ENCODE assay signal across 11 cellular contexts in genomic region chr6:112626468-112627082, GRCh38.
DNase-seq lines count a peak whose midpoint lies in the region; ATAC-seq and TF ChIP-seq lines count a peak whose summit lies in the region.
"Had no signal": no experiment of that assay in that cellular context is flagged by ENCODE, and none has a peak within 500 bp of the region (broad histone marks: within the 10 kb centered on the region; RNA-seq: fewer than 3 reads in every experiment).

No MANE protein-coding gene starts in this region.

- no peak overlapping the region for H2AK9ac ChIP-seq in IMR-90 (replicated peaks; ENCODE audit: low read depth, low read length, poor library complexity)

- peak overlapping the region; percentile 39 for H4K5ac ChIP-seq in IMR-90 (ENCODE audit: low read depth, low read length)

- peak overlapping the region; percentile 79 for H3K4ac ChIP-seq in IMR-90 (ENCODE audit: low read depth, low read length)

- in situ Hi-C loops in IMR-90 (cut with MboI; ENCODE audit: low sequenced_read_pairs): no loop called here

- WGBS in IMR-90 (ENCODE audit: extremely low coverage in 2 of 2, insufficient read length in 1 of 2), 2 experiments: 100% methylated on average over 4 of the region's 6 CpGs; no CpG with 5 or more reads in 1 of the 2 experiments
- WGBS in body of pancreas, 2 donors: 84% methylated on average over 6 of the region's 6 CpGs
- WGBS in right cardiac atrium: 91% methylated on average over 6 of the region's 6 CpGs

- peak overlapping the region; percentile 68 for H2BK5ac ChIP-seq in IMR-90 (ENCODE audit: low read depth, low read length, poor library complexity, severe bottlenecking)

- no peaks in the 10 kb centered on the region for H3K27me3 ChIP-seq in IMR-90 (ENCODE audit: control insufficient read depth, insufficient read depth, low read length)
- no peaks in the 10 kb centered on the region for H3K27me3 ChIP-seq in CD4-positive, alpha-beta T cell (ENCODE audit: control insufficient read depth, insufficient read depth, low read length)
- H3K27me3 ChIP-seq in body of pancreas: no peaks in the 10 kb centered on the region
- no peaks in the 10 kb centered on the region for H3K27me3 ChIP-seq in right cardiac atrium (ENCODE audit: control insufficient read depth, insufficient read depth)
- H3K27me3 ChIP-seq: right atrium auricular region had no signal

- no peaks in the 10 kb centered on the region for H3K4me1 Mint-ChIP-seq in CD4-positive, alpha-beta T cell (ENCODE audit: low read depth)
- H3K4me1 Mint-ChIP-seq: stimulated activated naive CD8-positive, alpha-beta T cell treated with anti-CD3 and anti-CD28 coated beads, Interleukin-15, amount 100 ng/mL, for 72 hours had no signal

- peak overlapping the region; percentile 43; the same call in 2 of the 3 replicates for H2BK15ac ChIP-seq in IMR-90 (ENCODE audit: low read depth, low read length)

- no peak overlapping the region for H3K56ac ChIP-seq in IMR-90 (ENCODE audit: extremely low read depth, insufficient read depth, low read length)

- ATAC-seq in GM21423 (IDR thresholded peaks at IDR 0.05; ENCODE audit: unreplicated experiment): peak; percentile 77
- peak; percentile 79 for ATAC-seq in IMR-90 (ENCODE audit: low read depth)
- ATAC-seq in CD4-positive, alpha-beta T cell (ENCODE audit: poor library complexity): no peak
- ATAC-seq in body of pancreas: no peak
- ATAC-seq in HG03039 (IDR thresholded peaks at IDR 0.05; ENCODE audit: unreplicated experiment): no peak
- no peak for ATAC-seq in right cardiac atrium
- ATAC-seq: stimulated activated naive CD8-positive, alpha-beta T cell treated with anti-CD3 and anti-CD28 coated beads, Interleukin-15, amount 100 ng/mL, for 72 hours had no signal

- no peaks in the 10 kb centered on the region for H3K9me3 Mint-ChIP-seq in CD4-positive, alpha-beta T cell
- H3K9me3 Mint-ChIP-seq: stimulated activated naive CD8-positive, alpha-beta T cell treated with anti-CD3 and anti-CD28 coated beads, Interleukin-15, amount 100 ng/mL, for 72 hours had no signal

- no peak overlapping the region for H3K9ac ChIP-seq in IMR-90 (ENCODE audit: low read depth, low read length)

- no peak overlapping the region for H3K4me3 ChIP-seq in IMR-90 (ENCODE audit: insufficient read depth, low read depth, low read length)
- no peak overlapping the region for H3K4me3 ChIP-seq in fibroblast of mammary gland (ENCODE audit: control insufficient read depth, low read depth, low read length)
- H3K4me3 ChIP-seq in body of pancreas: no peak overlapping the region
- no peak overlapping the region for H3K4me3 ChIP-seq in right cardiac atrium (ENCODE audit: low read length)
- H3K4me3 ChIP-seq: right atrium auricular region had no signal

- CTCF ChIA-PET in IMR-90 (lab: Yijun Ruan, JAX): interaction anchor here (0.6 to 1.1 kb wide), 4 partner anchors 11 to 90 kb away, joined by 3 read pairs; no protein-coding TSS in a partner anchor
- CTCF ChIA-PET in CD4-positive, alpha-beta T cell (lab: Charles Lee): no interaction called here

- no peak overlapping the region for H3K4me3 Mint-ChIP-seq in CD4-positive, alpha-beta T cell
- H3K4me3 Mint-ChIP-seq: stimulated activated naive CD8-positive, alpha-beta T cell treated with anti-CD3 and anti-CD28 coated beads, Interleukin-15, amount 100 ng/mL, for 72 hours had no signal

- H3K4me1 ChIP-seq in IMR-90 (ENCODE audit: control insufficient read depth, insufficient read depth, low read length) (peaks cover 3% of the 10 kb centered on the region; the same call in 1 of the 2 replicates), body of pancreas (no peaks in the 10 kb centered on the region), right cardiac atrium (ENCODE audit: control insufficient read depth, insufficient read depth, low read length) (no peaks in the 10 kb centered on the region)
- H3K4me1 ChIP-seq: right atrium auricular region had no signal

- peak overlapping the region; percentile 94 for H2BK20ac ChIP-seq in IMR-90 (ENCODE audit: low read depth, low read length)

- POLR2A ChIA-PET in IMR-90 (lab: Charles Lee; ENCODE audit: unreplicated experiment): no interaction called here
- POLR2A ChIA-PET in CD4-positive, alpha-beta T cell (lab: Charles Lee): no interaction called here

- H3K14ac ChIP-seq in IMR-90 (replicated peaks; ENCODE audit: low read depth, low read length): peak overlapping the region; percentile 82

- no peaks in the 10 kb centered on the region for H3K79me1 ChIP-seq in IMR-90 (ENCODE audit: low read depth in 1 of 2, low read length in 2 of 2)

- H3K36me3 Mint-ChIP-seq in CD4-positive, alpha-beta T cell (ENCODE audit: low read depth): no peaks in the 10 kb centered on the region

- intact Hi-C loops in IMR-90 (cut with micrococcal nuclease) (no loop called here), body of pancreas (cut with DNase I) (no loop called here), right cardiac atrium (cut with DNase I) (no loop called here)
- intact Hi-C loops in CD4-positive, alpha-beta T cell (cut with DNase I, micrococcal nuclease): no loop called here

- BruUV-seq in IMR-90 (replicated peaks; lab: Mats Ljungman, UMichigan): no TSS peak

- H2AK5ac ChIP-seq in IMR-90 (ENCODE audit: low read depth, low read length): peak overlapping the region; percentile 12; the same call in 1 of the 2 replicates

- H3K18ac ChIP-seq in IMR-90 (ENCODE audit: low read depth, low read length): peak overlapping the region; percentile 80

- H2AFZ ChIP-seq in IMR-90 (replicated peaks; ENCODE audit: low read length, poor library complexity): peak overlapping the region; percentile 85

- H3K9me1 ChIP-seq in IMR-90 (ENCODE audit: insufficient read depth, low read length): 0 out of 2 replicates have a peak, but pooled peaks cover 3% of the 10 kb centered on the region

- no peak overlapping the region for H3K27ac Mint-ChIP-seq in CD4-positive, alpha-beta T cell
- H3K27ac Mint-ChIP-seq: stimulated activated naive CD8-positive, alpha-beta T cell treated with anti-CD3 and anti-CD28 coated beads, Interleukin-15, amount 100 ng/mL, for 72 hours had no signal

- H4K91ac ChIP-seq in IMR-90 (ENCODE audit: insufficient read depth, low read depth, low read length): peak overlapping the region; percentile 61

- H3K9me3 ChIP-seq in IMR-90 (ENCODE audit: control insufficient read depth, insufficient read depth, low read length): no peaks in the 10 kb centered on the region
- H3K9me3 ChIP-seq in CD4-positive, alpha-beta T cell (ENCODE audit: control insufficient read depth, low read length): no peaks in the 10 kb centered on the region
- H3K9me3 ChIP-seq in body of pancreas: no peaks in the 10 kb centered on the region
- no peaks in the 10 kb centered on the region for H3K9me3 ChIP-seq in right cardiac atrium (ENCODE audit: control insufficient read depth, low read length)
- H3K9me3 ChIP-seq: right atrium auricular region had no signal

- dilution Hi-C loops in IMR-90 (cut with HindIII; ENCODE audit: low sequenced_read_pairs, unreplicated experiment): no loop called here

- H2BK120ac ChIP-seq in IMR-90 (ENCODE audit: low read depth, low read length): peak overlapping the region; percentile 81

- no peaks in the 10 kb centered on the region for H3K36me3 ChIP-seq in IMR-90 (ENCODE audit: control insufficient read depth, insufficient read depth, low read length)
- no peaks in the 10 kb centered on the region for H3K36me3 ChIP-seq in body of pancreas (replicated peaks in 1 of 2; ENCODE audit: insufficient read depth in 1 of 2, low read depth in 2 of 2)
- H3K36me3 ChIP-seq: right atrium auricular region had no signal

- no peak overlapping the region for H3K4me2 ChIP-seq in IMR-90 (ENCODE audit: low read depth, low read length)

- DNase-seq in AG09319 (ENCODE audit: extremely low read depth, low read depth) (peak; percentile 72), IMR-90 (peak; percentile 82), fibroblast of mammary gland (ENCODE audit: low read depth) (peak; percentile 90), body of pancreas (no peak), right cardiac atrium (no peak)
- no peak for DNase-seq in CD4-positive, alpha-beta T cell
- DNase-seq: stimulated activated naive CD8-positive, alpha-beta T cell treated with anti-CD3 and anti-CD28 coated beads, Interleukin-15, amount 100 ng/mL, for 72 hours had no signal

- peak overlapping the region in 1 of 2 experiments; percentile 78; a peak in 2 of 4 replicates for H4K8ac ChIP-seq in IMR-90 (ENCODE audit: low read depth in 2 of 2, low read length in 2 of 2)

- H3K27ac ChIP-seq in IMR-90 (ENCODE audit: insufficient read depth, low read length) (peak overlapping the region; percentile 4; the same call in 1 of the 2 replicates), body of pancreas (no peak overlapping the region), right cardiac atrium (ENCODE audit: low read length) (no peak overlapping the region)
- no peak overlapping the region for H3K27ac ChIP-seq in CD4-positive, alpha-beta T cell (ENCODE audit: low read depth, low read length)
- H3K27ac ChIP-seq: right atrium auricular region, RWPE1 had no signal

- peak overlapping the region; percentile 58 for H3K23ac ChIP-seq in IMR-90 (ENCODE audit: low read depth, low read length)

- H4K20me1 ChIP-seq in IMR-90 (ENCODE audit: insufficient read depth, low read length): no peaks in the 10 kb centered on the region

- no peak for TF ChIP-seq CTCF in AG09319 (IDR thresholded peaks at IDR 0.05; ENCODE audit: low read depth, low read length)
- no peak for TF ChIP-seq CTCF in IMR-90 (conservative IDR thresholded peaks at IDR 0.05; ENCODE audit: low read depth, low read length)
- TF ChIP-seq CTCF in fibroblast of mammary gland (conservative IDR thresholded peaks at IDR 0.05; ENCODE audit: control insufficient read depth, insufficient read depth, low read depth, low read length): no peak
- TF ChIP-seq CTCF in CD4-positive, alpha-beta T cell (IDR thresholded peaks at IDR 0.05): no peak
- no peak for TF ChIP-seq CTCF in body of pancreas (IDR thresholded peaks at IDR 0.05)

- no peak for TF ChIP-seq POLR2A in IMR-90 (IDR thresholded peaks at IDR 0.05; ENCODE audit: low read depth, low read length)
- no peak for TF ChIP-seq POLR2A in body of pancreas (IDR thresholded peaks at IDR 0.05)

- TF ChIP-seq RAD21 in IMR-90 (IDR thresholded peaks at IDR 0.05; ENCODE audit: low read length): no peak

- H3K27me3 Mint-ChIP-seq in CD4-positive, alpha-beta T cell: no peaks in the 10 kb centered on the region
- H3K27me3 Mint-ChIP-seq: stimulated activated naive CD8-positive, alpha-beta T cell treated with anti-CD3 and anti-CD28 coated beads, Interleukin-15, amount 100 ng/mL, for 72 hours had no signal

TF ChIP-seq in IMR-90, 13 proteins besides CTCF, POLR2A, EP300 and RAD21 (continues in another document):
- TF ChIP-seq CHD1 (IDR thresholded peaks at IDR 0.05; ENCODE audit: low read depth, low read length): no peak
- no peak for TF ChIP-seq RFX5 (IDR thresholded peaks at IDR 0.05; ENCODE audit: low read depth, low read length)
- no peak for TF ChIP-seq USF2 (IDR thresholded peaks at IDR 0.05; ENCODE audit: low read depth, low read length)

Comparison
In these comparisons a context has a peak if more than half of its experiments do, and no peak if none do; other contexts are left out.
1. DNase-seq: peak in AG09319 (single experiment), IMR-90 (single experiment) and fibroblast of mammary gland (single experiment); none in CD4-positive, alpha-beta T cell (0 of 10), body of pancreas (0 of 4) and right cardiac atrium (0 of 3).
2. ATAC-seq: peak in GM21423 (single experiment) and IMR-90 (single experiment); none in CD4-positive, alpha-beta T cell (single experiment), body of pancreas (single experiment), HG03039 (single experiment) and right cardiac atrium (0 of 2).